ENCODE assay signal across 1 cellular context in the genomic region with DNA sequence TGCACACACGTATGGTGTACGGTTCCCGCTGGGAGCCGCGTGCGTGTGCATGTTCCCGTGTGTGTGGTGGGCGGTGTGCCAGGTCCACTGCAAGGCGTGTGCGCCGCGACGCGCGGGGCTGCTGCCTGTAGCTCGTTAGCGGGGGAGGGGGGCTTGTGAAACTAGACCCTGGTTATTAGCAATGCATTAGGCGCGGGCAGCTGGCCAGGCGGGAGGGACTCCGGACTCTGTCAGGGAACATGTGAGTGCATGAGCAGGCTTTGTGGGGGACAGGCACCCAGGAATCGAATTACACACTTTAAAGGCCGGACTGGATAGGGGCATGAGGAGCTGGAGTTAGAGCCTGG.
TF ChIP-seq lines count a peak whose summit lies in the region.

No MANE protein-coding gene starts in this region.

TF ChIP-seq in SK-N-SH treated with all-trans-retinoic acid at 6 μM for 48 hours, 23 proteins besides CTCF, POLR2A, EP300 and RAD21 (continued from another document):
- no peak for TF ChIP-seq ZFP30 (CRISPR knock-in tag; IDR thresholded peaks at IDR 0.05)
- TF ChIP-seq GLIS3 (CRISPR knock-in tag; IDR thresholded peaks at IDR 0.05), result no peak
- TF ChIP-seq, protein P1, sequence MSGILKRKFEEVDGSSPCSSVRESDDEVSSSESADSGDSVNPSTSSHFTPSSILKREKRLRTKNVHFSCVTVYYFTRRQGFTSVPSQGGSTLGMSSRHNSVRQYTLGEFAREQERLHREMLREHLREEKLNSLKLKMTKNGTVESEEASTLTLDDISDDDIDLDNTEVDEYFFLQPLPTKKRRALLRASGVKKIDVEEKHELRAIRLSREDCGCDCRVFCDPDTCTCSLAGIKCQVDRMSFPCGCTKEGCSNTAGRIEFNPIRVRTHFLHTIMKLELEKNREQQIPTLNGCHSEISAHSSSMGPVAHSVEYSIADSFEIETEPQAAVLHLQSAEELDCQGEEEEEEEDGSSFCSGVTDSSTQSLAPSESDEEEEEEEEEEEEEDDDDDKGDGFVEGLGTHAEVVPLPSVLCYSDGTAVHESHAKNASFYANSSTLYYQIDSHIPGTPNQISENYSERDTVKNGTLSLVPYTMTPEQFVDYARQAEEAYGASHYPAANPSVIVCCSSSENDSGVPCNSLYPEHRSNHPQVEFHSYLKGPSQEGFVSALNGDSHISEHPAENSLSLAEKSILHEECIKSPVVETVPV (CRISPR knock-in tag; IDR thresholded peaks at IDR 0.05), result no peak
- no peak for TF ChIP-seq BACH2 (CRISPR knock-in tag; IDR thresholded peaks at IDR 0.05; ENCODE audit: borderline replicate concordance)
- TF ChIP-seq CSDC2 (CRISPR knock-in tag; IDR thresholded peaks at IDR 0.05), result no peak
- no peak for TF ChIP-seq ESRRG (CRISPR knock-in tag; IDR thresholded peaks at IDR 0.05)
- no peak for TF ChIP-seq ZNF8 (CRISPR knock-in tag; IDR thresholded peaks at IDR 0.05)
- no peak for TF ChIP-seq SNAI2 (CRISPR knock-in tag; IDR thresholded peaks at IDR 0.05)
- TF ChIP-seq, protein P2, sequence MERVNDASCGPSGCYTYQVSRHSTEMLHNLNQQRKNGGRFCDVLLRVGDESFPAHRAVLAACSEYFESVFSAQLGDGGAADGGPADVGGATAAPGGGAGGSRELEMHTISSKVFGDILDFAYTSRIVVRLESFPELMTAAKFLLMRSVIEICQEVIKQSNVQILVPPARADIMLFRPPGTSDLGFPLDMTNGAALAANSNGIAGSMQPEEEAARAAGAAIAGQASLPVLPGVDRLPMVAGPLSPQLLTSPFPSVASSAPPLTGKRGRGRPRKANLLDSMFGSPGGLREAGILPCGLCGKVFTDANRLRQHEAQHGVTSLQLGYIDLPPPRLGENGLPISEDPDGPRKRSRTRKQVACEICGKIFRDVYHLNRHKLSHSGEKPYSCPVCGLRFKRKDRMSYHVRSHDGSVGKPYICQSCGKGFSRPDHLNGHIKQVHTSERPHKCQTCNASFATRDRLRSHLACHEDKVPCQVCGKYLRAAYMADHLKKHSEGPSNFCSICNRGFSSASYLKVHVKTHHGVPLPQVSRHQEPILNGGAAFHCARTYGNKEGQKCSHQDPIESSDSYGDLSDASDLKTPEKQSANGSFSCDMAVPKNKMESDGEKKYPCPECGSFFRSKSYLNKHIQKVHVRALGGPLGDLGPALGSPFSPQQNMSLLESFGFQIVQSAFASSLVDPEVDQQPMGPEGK (CRISPR knock-in tag; IDR thresholded peaks at IDR 0.05; ENCODE audit: borderline replicate concordance), result no peak
- TF ChIP-seq ISL1 (CRISPR knock-in tag; IDR thresholded peaks at IDR 0.05), result no peak
- TF ChIP-seq PPARA (CRISPR knock-in tag; IDR thresholded peaks at IDR 0.05; ENCODE audit: borderline replicate concordance), result no peak
- TF ChIP-seq, protein P3, sequence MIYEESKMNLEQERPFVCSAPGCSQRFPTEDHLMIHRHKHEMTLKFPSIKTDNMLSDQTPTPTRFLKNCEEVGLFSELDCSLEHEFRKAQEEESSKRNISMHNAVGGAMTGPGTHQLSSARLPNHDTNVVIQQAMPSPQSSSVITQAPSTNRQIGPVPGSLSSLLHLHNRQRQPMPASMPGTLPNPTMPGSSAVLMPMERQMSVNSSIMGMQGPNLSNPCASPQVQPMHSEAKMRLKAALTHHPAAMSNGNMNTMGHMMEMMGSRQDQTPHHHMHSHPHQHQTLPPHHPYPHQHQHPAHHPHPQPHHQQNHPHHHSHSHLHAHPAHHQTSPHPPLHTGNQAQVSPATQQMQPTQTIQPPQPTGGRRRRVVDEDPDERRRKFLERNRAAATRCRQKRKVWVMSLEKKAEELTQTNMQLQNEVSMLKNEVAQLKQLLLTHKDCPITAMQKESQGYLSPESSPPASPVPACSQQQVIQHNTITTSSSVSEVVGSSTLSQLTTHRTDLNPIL (CRISPR knock-in tag; IDR thresholded peaks at IDR 0.05; ENCODE audit: low read depth), result no peak
- no peak for TF ChIP-seq OSR1 (CRISPR knock-in tag; IDR thresholded peaks at IDR 0.05)
- no peak for TF ChIP-seq TCF4 (CRISPR knock-in tag; IDR thresholded peaks at IDR 0.05; ENCODE audit: borderline replicate concordance)
